16 cellular contexts compared by ENCODE assay signal in genomic region chr20:50224052-50224451, GRCh38. TPM values are rescaled to one million over a fixed set of nuclear protein-coding genes. Genes with fewer than 3 reads are reported as not detected.
DNase-seq lines count a peak whose midpoint lies in the region; ATAC-seq and TF ChIP-seq lines count a peak whose summit lies in the region.
"Had no signal": no experiment of that assay in that cellular context is flagged by ENCODE, and none has a peak within 500 bp of the region (broad histone marks: within the 10 kb centered on the region; RNA-seq: fewer than 3 reads in every experiment).

No MANE protein-coding gene starts in this region.

- H3K4me3 ChIP-seq in Peyer's patch (no peak overlapping the region), osteoblast (ENCODE audit: insufficient read depth, low read length) (no peak overlapping the region), tibial artery (no peak overlapping the region)
- H3K4me3 ChIP-seq: BLaER1 treated with 17β-estradiol and CSF1 and Interleukin-3, amounts not matched to agents 10 nM and 100 nM; hepatocyte had no signal

- no peaks in the 10 kb centered on the region for H3K4me1 ChIP-seq in Peyer's patch
- H3K4me1 ChIP-seq in osteoblast (ENCODE audit: insufficient read depth, low read length), result peaks cover 43% of the 10 kb centered on the region
- H3K4me1 ChIP-seq in tibial artery, result peaks cover 0 to 60% (median 33%) of the 10 kb centered on the region in 4 donors

- H3K36me3 Mint-ChIP-seq in dendritic cell treated with granulocyte-macrophage colony-stimulating factor and Interleukin-4, amounts not matched to agents 40 ng/mL and 50 ng/mL, for 4 days (ENCODE audit: low read depth), result no peaks in the 10 kb centered on the region
- H3K36me3 Mint-ChIP-seq in activated T-helper 17 cell treated with anti-CD3 and anti-CD28 coated beads, Interleukin-2, amount 50 U/mL, for 72 hours (ENCODE audit: low read depth), result no peaks in the 10 kb centered on the region

- H3K27me3 Mint-ChIP-seq in dendritic cell treated with granulocyte-macrophage colony-stimulating factor and Interleukin-4, amounts not matched to agents 40 ng/mL and 50 ng/mL, for 4 days, result no peaks in the 10 kb centered on the region
- no peaks in the 10 kb centered on the region for H3K27me3 Mint-ChIP-seq in activated T-helper 17 cell treated with anti-CD3 and anti-CD28 coated beads, Interleukin-2, amount 50 U/mL, for 72 hours

- ATAC-seq in activated T-helper 17 cell treated with anti-CD3 and anti-CD28 coated beads, Interleukin-2, amount 50 U/mL, for 72 hours (replicated peaks), result no peak
- ATAC-seq: activated CD8-positive, alpha-beta T cell treated with anti-CD3 and anti-CD28 coated beads, Interleukin-2, amount 10 ng/mL, durations not matched to agents 7 days and 5 days had no signal

- no peak overlapping the region for H2AFZ ChIP-seq in osteoblast (ENCODE audit: low read length)
- H2AFZ ChIP-seq: hepatocyte had no signal

- TF ChIP-seq POLR2A in Peyer's patch (IDR thresholded peaks at IDR 0.05), result no peak

- H3K27me3 ChIP-seq in Peyer's patch (no peaks in the 10 kb centered on the region), osteoblast (ENCODE audit: insufficient read depth, low read length) (no peaks in the 10 kb centered on the region), tibial artery (no peaks in the 10 kb centered on the region)
- H3K27me3 ChIP-seq: BLaER1 treated with 17β-estradiol and CSF1 and Interleukin-3, amounts not matched to agents 10 nM and 100 nM; hepatocyte had no signal

- DNase-seq in Peyer's patch (no peak), osteoblast (ENCODE audit: insufficient read length, low spot score, missing footprints) (peak; percentile 34), tibial artery (no peak), DMS153 treated with DMSO at 0.1 percent for 48 hours (lab: John Stamatoyannopoulos, UW; ENCODE audit: unreplicated experiment) (no peak), epidermal melanocyte (ENCODE audit: insufficient read length, low spot score) (no peak)
- DNase-seq: activated CD8-positive, alpha-beta T cell treated with anti-CD3 and anti-CD28 coated beads, Interleukin-2, amount 10 ng/mL, durations not matched to agents 7 days and 5 days; NCI-H1048; NCI-H748 treated with DMSO at 0.1 percent for 48 hours; stimulated activated naive CD4-positive, alpha-beta T cell had no signal

- peaks cover 90% of the 10 kb centered on the region for H3K4me1 Mint-ChIP-seq in dendritic cell treated with granulocyte-macrophage colony-stimulating factor and Interleukin-4, amounts not matched to agents 40 ng/mL and 50 ng/mL, for 4 days (ENCODE audit: low read depth)
- H3K4me1 Mint-ChIP-seq in activated T-helper 17 cell treated with anti-CD3 and anti-CD28 coated beads, Interleukin-2, amount 50 U/mL, for 72 hours, result peaks cover 6% of the 10 kb centered on the region

- peaks cover 0 to 8% (median 0%) of the 10 kb centered on the region in 4 donors for H3K9me3 ChIP-seq in Peyer's patch
- H3K9me3 ChIP-seq in osteoblast (ENCODE audit: low read depth, low read length), result peaks cover 3% of the 10 kb centered on the region
- H3K9me3 ChIP-seq in tibial artery, result no peaks in the 10 kb centered on the region

- H3K9me3 Mint-ChIP-seq in dendritic cell treated with granulocyte-macrophage colony-stimulating factor and Interleukin-4, amounts not matched to agents 40 ng/mL and 50 ng/mL, for 4 days, result peaks cover 17% of the 10 kb centered on the region
- H3K9me3 Mint-ChIP-seq in activated T-helper 17 cell treated with anti-CD3 and anti-CD28 coated beads, Interleukin-2, amount 50 U/mL, for 72 hours, result no peaks in the 10 kb centered on the region

- no peak overlapping the region for H3K4me2 ChIP-seq in osteoblast (ENCODE audit: insufficient read depth, low read length)
- H3K4me2 ChIP-seq: hepatocyte had no signal

- H3K4me3 Mint-ChIP-seq in dendritic cell treated with granulocyte-macrophage colony-stimulating factor and Interleukin-4, amounts not matched to agents 40 ng/mL and 50 ng/mL, for 4 days, result no peak overlapping the region
- no peak overlapping the region for H3K4me3 Mint-ChIP-seq in activated T-helper 17 cell treated with anti-CD3 and anti-CD28 coated beads, Interleukin-2, amount 50 U/mL, for 72 hours
- H3K4me3 Mint-ChIP-seq: activated CD8-positive, alpha-beta T cell treated with anti-CD3 and anti-CD28 coated beads, Interleukin-2, amount 10 ng/mL, durations not matched to agents 7 days and 5 days; activated T-helper 1 cell treated with anti-CD3 and anti-CD28 coated beads, Interleukin-12 subunit alpha, Interleukin-12 subunit beta, Interleukin-2, Interleukin-4 antibody, amounts not matched to agents 30 ng/mL and 10 ng/mL and 1 ng/mL, durations not matched to agents 14 hours and 24 hours and 36 hours; IgD-negative memory B cell had no signal

- no peak for TF ChIP-seq CTCF in Peyer's patch (IDR thresholded peaks at IDR 0.05)
- no peak for TF ChIP-seq CTCF in osteoblast (IDR thresholded peaks at IDR 0.05; ENCODE audit: extremely low read depth, low read depth, low read length)
- no peak for TF ChIP-seq CTCF in tibial artery (IDR thresholded peaks at IDR 0.05)

- no peaks in the 10 kb centered on the region for H4K20me1 ChIP-seq in osteoblast (ENCODE audit: insufficient read depth, low read length)
- H4K20me1 ChIP-seq: BLaER1 treated with 17β-estradiol and CSF1 and Interleukin-3, amounts not matched to agents 10 nM and 100 nM had no signal

- intact Hi-C loops in dendritic cell treated with granulocyte-macrophage colony-stimulating factor and Interleukin-4, amounts not matched to agents 40 ng/mL and 50 ng/mL, for 4 days (cut with micrococcal nuclease), result no loop called here
- intact Hi-C loops in tibial artery (cut with DNase I; ENCODE audit: low total_unique reads), result no loop called here

- H3K79me2 ChIP-seq in osteoblast (ENCODE audit: insufficient read depth, low read length), result no peaks in the 10 kb centered on the region
- H3K79me2 ChIP-seq: hepatocyte had no signal

- H3K36me3 ChIP-seq in Peyer's patch (no peaks in the 10 kb centered on the region), osteoblast (ENCODE audit: insufficient read depth, low read length) (no peaks in the 10 kb centered on the region), tibial artery (no peaks in the 10 kb centered on the region)
- H3K36me3 ChIP-seq: BLaER1 treated with 17β-estradiol and CSF1 and Interleukin-3, amounts not matched to agents 10 nM and 100 nM had no signal

- peak overlapping the region; percentile 31 for H3K27ac Mint-ChIP-seq in dendritic cell treated with granulocyte-macrophage colony-stimulating factor and Interleukin-4, amounts not matched to agents 40 ng/mL and 50 ng/mL, for 4 days
- H3K27ac Mint-ChIP-seq in activated T-helper 17 cell treated with anti-CD3 and anti-CD28 coated beads, Interleukin-2, amount 50 U/mL, for 72 hours, result no peak overlapping the region
- H3K27ac Mint-ChIP-seq: activated CD8-positive, alpha-beta T cell treated with anti-CD3 and anti-CD28 coated beads, Interleukin-2, amount 10 ng/mL, durations not matched to agents 7 days and 5 days; activated T-helper 1 cell treated with anti-CD3 and anti-CD28 coated beads, Interleukin-12 subunit alpha, Interleukin-12 subunit beta, Interleukin-2, Interleukin-4 antibody, amounts not matched to agents 30 ng/mL and 10 ng/mL and 1 ng/mL, durations not matched to agents 14 hours and 24 hours and 36 hours; IgD-negative memory B cell had no signal

- H3K27ac ChIP-seq in Peyer's patch (peak overlapping the region in 3 of 4 donors; percentile 36 to 77 (median 72)), osteoblast (ENCODE audit: low read depth, low read length) (peak overlapping the region; percentile 80), tibial artery (peak overlapping the region; percentile 79 to 86)
- H3K27ac ChIP-seq: hepatocyte, VCaP had no signal

RNA-seq across cellular contexts. Expression of gene CEBPB, which starts 33.4 kb away (rescaled TPM):
- 10 to 100 TPM; 13.8 to 41.3 (median 27.8) TPM for total RNA-seq in Peyer's patch
- total RNA-seq in osteoblast, result 75.7 and 79.3 TPM in 2 replicates
- total RNA-seq in activated T-helper 17 cell treated with anti-CD3 and anti-CD28 coated beads, Interleukin-2, amount 50 U/mL, for 72 hours, result 10 to 100 TPM; 11.6 to 19.0 TPM
